In genomic region chrY:8495243-8495642, GRCh38 we compare ENCODE assay signal across 31 cellular contexts.
"Had no signal": no experiment of that assay in that cellular context is flagged by ENCODE, and none has a peak within 500 bp of the region (broad histone marks: within the 10 kb centered on the region; RNA-seq: fewer than 3 reads in every experiment).

No MANE protein-coding gene starts in this region.

- DNase-seq: activated effector memory CD4-positive, alpha-beta T cell treated with anti-CD3 and anti-CD28 coated beads, Interleukin-2, amount 50 U/mL, for 16 hours; activated effector memory CD4-positive, alpha-beta T cell treated with Interleukin-2 at 50 U/mL for 16 hours; activated gamma-delta T cell; activated gamma-delta T cell treated with Interleukin-2 at 50 U/mL for 16 hours; activated naive CD4-positive, alpha-beta T cell; activated naive CD4-positive, alpha-beta T cell treated with anti-CD3 and anti-CD28 coated beads for 36 hours; activated naive CD4-positive, alpha-beta T cell treated with anti-CD3 and anti-CD28 coated beads, Interleukin-2, amount 10 ng/mL, durations not matched to agents 7 days and 5 days; activated naive CD4-positive, alpha-beta T cell treated with anti-CD3 and anti-CD28 coated beads, Interleukin-2, amount 50 U/mL, for 16 hours; activated naive CD4-positive, alpha-beta T cell treated with Interleukin-2 at 50 U/mL for 16 hours; activated naive CD8-positive, alpha-beta T cell treated with anti-CD3 and anti-CD28 coated beads for 36 hours; activated naive CD8-positive, alpha-beta T cell treated with anti-CD3 and anti-CD28 coated beads, Interleukin-2, amount 10 ng/mL, durations not matched to agents 7 days and 5 days; activated naive CD8-positive, alpha-beta T cell treated with anti-CD3 and anti-CD28 coated beads, Interleukin-2, amount 50 U/mL, for 24 hours; activated T-cell treated with anti-CD3 and anti-CD28 coated beads, Interleukin-2, amount 50 U/mL, for 1 hour; activated T-cell treated with anti-CD3 and anti-CD28 coated beads, Interleukin-2, amount 50 U/mL, for 24 hours; activated T-cell treated with anti-CD3 and anti-CD28 coated beads, Interleukin-2, amount 50 U/mL, for 4 hours; activated T-cell treated with anti-CD3 and anti-CD28 coated beads, Interleukin-2, amount 50 U/mL, for 48 hours; activated T-cell treated with anti-CD3 and anti-CD28 coated beads, Interleukin-2, amount 50 U/mL, for 72 hours; adrenal gland; amniotic stem cell; amygdala; anterior cingulate cortex; aorta; body of pancreas; brain microvascular endothelial cell; caudate nucleus; central memory CD4-positive, alpha-beta T cell; cerebellar nuclear complex had no signal

- ATAC-seq: activated naive CD8-positive, alpha-beta T cell treated with anti-CD3 and anti-CD28 coated beads, Interleukin-2, amount 50 U/mL, for 24 hours; activated T-cell treated with anti-CD3 and anti-CD28 coated beads, Interleukin-2, amount 50 U/mL, for 4 hours; activated T-cell treated with anti-CD3 and anti-CD28 coated beads, Interleukin-2, amount 50 U/mL, for 72 hours; activated T-helper 17 cell treated with anti-CD3 and anti-CD28 coated beads, Interleukin-2, amount 50 U/mL, for 72 hours; body of pancreas had no signal

- H3K9me3 ChIP-seq: adrenal gland, ascending aorta, body of pancreas, breast epithelium had no signal

- H3K4me3 ChIP-seq: adrenal gland, ascending aorta, body of pancreas, breast epithelium, cardiac muscle cell had no signal

- H3K4me1 ChIP-seq: adrenal gland, ascending aorta, body of pancreas, breast epithelium had no signal

- H3K27me3 ChIP-seq: adrenal gland, ascending aorta, body of pancreas, brain microvascular endothelial cell, breast epithelium, cardiac muscle cell had no signal

- H3K27ac ChIP-seq: adrenal gland, ascending aorta, body of pancreas, brain microvascular endothelial cell, breast epithelium, cardiac muscle cell had no signal

- H3K36me3 ChIP-seq: adrenal gland, ascending aorta, brain microvascular endothelial cell, breast epithelium, cardiac muscle cell had no signal
